23 cellular contexts compared by ENCODE assay signal in genomic region chr13:112820318-112820717, GRCh38.
DNase-seq lines count a peak whose midpoint lies in the region; ATAC-seq and TF ChIP-seq lines count a peak whose summit lies in the region.
"Had no signal": no experiment of that assay in that cellular context is flagged by ENCODE, and none has a peak within 500 bp of the region (broad histone marks: within the 10 kb centered on the region; RNA-seq: fewer than 3 reads in every experiment).

No MANE protein-coding gene starts in this region.

- H3K9me3 ChIP-seq in heart right ventricle (no peaks in the 10 kb centered on the region), WERI-Rb-1 (ENCODE audit: severe bottlenecking) (peaks cover 8% of the 10 kb centered on the region)
- H3K9me3 ChIP-seq: BE2C had no signal

- intact Hi-C loops in Right ventricle myocardium inferior (cut with DNase I) = no loop called here
- intact Hi-C loops in heart right ventricle (cut with DNase I) = no loop called here
- intact Hi-C loops in left colon (cut with DNase I, micrococcal nuclease) = no loop called here

- no peaks in the 10 kb centered on the region for H3K27me3 ChIP-seq in heart right ventricle
- no peaks in the 10 kb centered on the region for H3K27me3 ChIP-seq in WERI-Rb-1 (ENCODE audit: insufficient read depth, low read depth, severe bottlenecking)
- H3K27me3 ChIP-seq: BE2C had no signal

- no peak for TF ChIP-seq CTCF in heart right ventricle (IDR thresholded peaks at IDR 0.05)
- TF ChIP-seq CTCF in WERI-Rb-1 (IDR thresholded peaks at IDR 0.05; ENCODE audit: low read depth, low read length) = no peak

- 73 to 86% methylated on average over 11 of the region's 11 CpGs for WGBS in heart right ventricle, 2 donors

- DNase-seq in Right ventricle myocardium inferior (ENCODE audit: missing footprints) = peak; percentile 64
- no peak for DNase-seq in heart right ventricle
- peak; percentile 6 for DNase-seq in WERI-Rb-1
- peak; percentile 68 for DNase-seq in mesenteric fat pad (ENCODE audit: low spot score)
- peak; percentile 17 for DNase-seq in ureter (ENCODE audit: low spot score)
- no peak for DNase-seq in left colon
- DNase-seq in NAMALWA (ENCODE audit: low spot score) = no peak
- DNase-seq: 8988T; ACHN; BE2C; CD8-positive, alpha-beta memory T cell; DMS 273 treated with DMSO at 0.1 percent for 48 hours; DMS79; EL; GDM1; HCEC 1CT; KBM-7; NCI-H2029; NCI-H446; NCI-H526; SIG-M5 had no signal

- no peak for ATAC-seq in Right ventricle myocardium inferior
- no peak for ATAC-seq in heart right ventricle
- ATAC-seq in left colon = no peak
- ATAC-seq: GM12878 had no signal

- H3K4me3 ChIP-seq in heart right ventricle (no peak overlapping the region), WERI-Rb-1 (ENCODE audit: low read depth, low read length) (no peak overlapping the region)
- H3K4me3 ChIP-seq: GM12878 had no signal

- H3K27ac ChIP-seq in heart right ventricle = no peak overlapping the region
- H3K27ac ChIP-seq in WERI-Rb-1 = no peak overlapping the region
- H3K27ac ChIP-seq: RWPE1 had no signal

- peaks cover 0 to 10% (median 0%) of the 10 kb centered on the region in 9 donors for H3K4me1 ChIP-seq in heart right ventricle
- H3K4me1 ChIP-seq: BE2C had no signal

- H3K36me3 ChIP-seq in heart right ventricle (peaks cover 0 to 98% (median 59%) of the 10 kb centered on the region in 9 donors), WERI-Rb-1 (peaks cover 68% of the 10 kb centered on the region)

Comparison
In these comparisons a context has a peak if more than half of its experiments do, and no peak if none do; other contexts are left out.
1. DNase-seq: peak in Right ventricle myocardium inferior (single experiment), WERI-Rb-1 (single experiment), mesenteric fat pad (single experiment) and ureter (single experiment); none in heart right ventricle (0 of 2), left colon (0 of 2) and NAMALWA (single experiment).